ENCODE assay signal across 2 cellular contexts in the genomic region with DNA sequence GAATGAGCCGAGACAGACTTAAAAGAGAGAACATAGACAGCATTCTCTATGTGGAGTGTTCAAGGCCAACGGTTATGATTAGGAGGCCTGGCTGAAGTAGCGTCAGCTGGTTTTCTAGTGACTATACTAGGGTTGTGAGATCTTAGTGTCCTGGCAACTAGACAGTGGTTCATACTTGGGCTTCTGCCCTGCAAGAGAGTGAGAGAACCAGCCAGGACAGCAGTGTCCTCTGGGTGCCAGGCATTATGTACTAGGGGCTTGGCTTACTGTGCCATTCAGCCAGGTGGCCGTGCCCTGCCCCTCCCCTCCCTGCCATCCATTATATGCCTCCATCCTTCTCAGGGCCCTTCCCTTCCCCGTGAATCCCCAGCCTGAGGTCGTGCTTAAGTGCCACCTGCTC.
TF ChIP-seq lines count a peak whose summit lies in the region.

No MANE protein-coding gene starts in this region.

TF ChIP-seq in HepG2, 621 proteins besides CTCF, POLR2A, EP300 and RAD21:
- TF ChIP-seq ZNF839 (CRISPR knock-in tag; IDR thresholded peaks at IDR 0.05; ENCODE audit: borderline replicate concordance) = no peak
- TF ChIP-seq GLI4 (CRISPR knock-in tag; IDR thresholded peaks at IDR 0.05; ENCODE audit: borderline replicate concordance) = no peak

TF ChIP-seq in H1, 55 proteins besides CTCF, POLR2A, EP300 and RAD21:
- TF ChIP-seq, protein P1, sequence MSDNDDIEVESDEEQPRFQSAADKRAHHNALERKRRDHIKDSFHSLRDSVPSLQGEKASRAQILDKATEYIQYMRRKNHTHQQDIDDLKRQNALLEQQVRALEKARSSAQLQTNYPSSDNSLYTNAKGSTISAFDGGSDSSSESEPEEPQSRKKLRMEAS (IDR thresholded peaks at IDR 0.05) = no peak
- TF ChIP-seq SIN3A (conservative IDR thresholded peaks at IDR 0.05 in 1 of 2, IDR thresholded peaks at IDR 0.05 in 1 of 2; ENCODE audit: low read depth in 1 of 2, low read length in 2 of 2) (no peak), POU5F1 (IDR thresholded peaks at IDR 0.05; ENCODE audit: low read depth, low read length) (no peak), CTBP2 (IDR thresholded peaks at IDR 0.05; ENCODE audit: borderline replicate concordance, insufficient read depth, insufficient read length, low read length) (no peak), JUN (IDR thresholded peaks at IDR 0.05; ENCODE audit: low read depth, low read length) (no peak), TAF7 (optimal IDR thresholded peaks at IDR 0.05; ENCODE audit: borderline replicate concordance, low read depth, low read length) (no peak), CEBPB (IDR thresholded peaks at IDR 0.05; ENCODE audit: low read depth, low read length) (no peak), BACH1 (IDR thresholded peaks at IDR 0.05; ENCODE audit: low read length) (no peak)
